In genomic region chr21:33750017-33750416, GRCh38 we compare ENCODE assay signal across 18 cellular contexts.
A peak's percentile ranks its signal among the peaks of the same experiment; 100 is the strongest.
DNase-seq lines count a peak whose midpoint lies in the region; ATAC-seq, FAIRE-seq and TF ChIP-seq lines count a peak whose summit lies in the region.
"Had no signal": no experiment of that assay in that cellular context is flagged by ENCODE, and none has a peak within 500 bp of the region (broad histone marks: within the 10 kb centered on the region; RNA-seq: fewer than 3 reads in every experiment).

No MANE protein-coding gene starts in this region.

- DNase-seq in DMS 273 (lab: John Stamatoyannopoulos, UW; ENCODE audit: unreplicated experiment) (peak; percentile 49), WTC11 (ENCODE audit: low spot score) (no peak), heart right ventricle (peak in 1 of 2 donors; percentile 37), omental fat pad (ENCODE audit: low spot score) (no peak), GM19239 (ENCODE audit: insufficient read length, low spot score) (no peak), urothelium cell line (ENCODE audit: low spot score) (no peak), ovary (no peak)
- DNase-seq: C1 segment of cervical spinal cord, GDM1, Kasumi-1, NCI-H187, NCI-H446 treated with DMSO at 0.1 percent for 48 hours, SK-N-SH had no signal

- H3K9me3 Mint-ChIP-seq in WTC11: peaks cover 20% of the 10 kb centered on the region

- H3K27me3 ChIP-seq in heart right ventricle (no peaks in the 10 kb centered on the region), ovary (no peaks in the 10 kb centered on the region)

- H3K36me3 ChIP-seq in heart right ventricle (peaks cover 0 to 10% (median 0%) of the 10 kb centered on the region in 9 donors), ovary (no peaks in the 10 kb centered on the region)

- WGBS in heart right ventricle, 2 donors: 25 to 40% methylated on average over 4 of the region's 4 CpGs
- WGBS in ovary, 3 donors: 14 to 26% (median 21%) methylated on average over 4 of the region's 4 CpGs

- no peak overlapping the region for H3K4me3 Mint-ChIP-seq in WTC11
- H3K4me3 Mint-ChIP-seq: IgD-negative memory B cell had no signal

- H3K4me1 Mint-ChIP-seq in WTC11: peaks cover 4% of the 10 kb centered on the region; the same call in 1 of the 2 replicates
- H3K4me1 Mint-ChIP-seq: IgD-negative memory B cell had no signal

- FAIRE-seq in GM19239 (lab: Jason Lieb, UNC) (no peak), urothelium cell line (lab: Jason Lieb, UNC) (no peak)
- FAIRE-seq: A549, GM12891, HTR-8/SVneo had no signal

- no peak for TF ChIP-seq EP300 in ovary (IDR thresholded peaks at IDR 0.05)

- 0 out of 2 replicates have a peak overlapping the region, but pooled peaks have one; percentile 22 for H3K27ac Mint-ChIP-seq in WTC11
- H3K27ac Mint-ChIP-seq: IgD-negative memory B cell had no signal

- CTCF ChIA-PET in WTC11 (lab: Charles Lee): no interaction called here

- H3K4me1 ChIP-seq in heart right ventricle: peaks cover 0 to 36% (median 22%) of the 10 kb centered on the region in 9 donors
- H3K4me1 ChIP-seq in ovary (ENCODE audit: insufficient read depth): peaks cover 6% of the 10 kb centered on the region
- H3K4me1 ChIP-seq: A549 had no signal

- intact Hi-C loops in heart right ventricle (cut with DNase I): loop anchor here in 2 of 10 donors (5.0 to 10.0 kb wide), 2 partner anchors 105 to 108 kb away; partner anchors contain the start of genes CRYZL1 (in 2 of the 2) and ITSN1 (in 2 of the 2)
- intact Hi-C loops in ovary (cut with DNase I): no loop called here

- no peak overlapping the region for H3K4me3 ChIP-seq in heart right ventricle
- no peak overlapping the region for H3K4me3 ChIP-seq in ovary
- H3K4me3 ChIP-seq: A549 had no signal

- TF ChIP-seq POLR2A in ovary (IDR thresholded peaks at IDR 0.05): no peak

- H3K27me3 Mint-ChIP-seq in WTC11 (ENCODE audit: low read depth): no peaks in the 10 kb centered on the region

- ATAC-seq in WTC11 (no peak), heart right ventricle (peak in 7 of 8 donors; percentile 49 to 91 (median 72)), omental fat pad (ENCODE audit: low FRiP score) (peak; percentile 37), GM19467 (IDR thresholded peaks at IDR 0.05; ENCODE audit: unreplicated experiment) (no peak)
- ATAC-seq: A549 had no signal

- peaks cover 0 to 20% (median 10%) of the 10 kb centered on the region in 11 donors for H3K9me3 ChIP-seq in heart right ventricle
- no peaks in the 10 kb centered on the region for H3K9me3 ChIP-seq in ovary

- POLR2A ChIA-PET in WTC11 (lab: Charles Lee): no interaction called here

- H3K27ac ChIP-seq in heart right ventricle (peak overlapping the region in 5 of 10 donors; percentile 11 to 48 (median 31)), ovary (no peak overlapping the region)
- H3K27ac ChIP-seq: A549 had no signal

- H3K36me3 Mint-ChIP-seq in WTC11: peaks cover 50% of the 10 kb centered on the region
- H3K36me3 Mint-ChIP-seq: IgD-negative memory B cell had no signal

- TF ChIP-seq CTCF in WTC11 (IDR thresholded peaks at IDR 0.05) (no peak), heart right ventricle (IDR thresholded peaks at IDR 0.05) (no peak), omental fat pad (IDR thresholded peaks at IDR 0.05) (no peak), ovary (IDR thresholded peaks at IDR 0.05) (no peak)

TF ChIP-seq in WTC11, 78 proteins besides CTCF, POLR2A, EP300 and RAD21:
- no peak for TF ChIP-seq NFE2L1 (CRISPR knock-in tag; IDR thresholded peaks at IDR 0.05)
- no peak for TF ChIP-seq ESRRA (CRISPR knock-in tag; IDR thresholded peaks at IDR 0.05; ENCODE audit: borderline replicate concordance)
- TF ChIP-seq, protein P1, sequence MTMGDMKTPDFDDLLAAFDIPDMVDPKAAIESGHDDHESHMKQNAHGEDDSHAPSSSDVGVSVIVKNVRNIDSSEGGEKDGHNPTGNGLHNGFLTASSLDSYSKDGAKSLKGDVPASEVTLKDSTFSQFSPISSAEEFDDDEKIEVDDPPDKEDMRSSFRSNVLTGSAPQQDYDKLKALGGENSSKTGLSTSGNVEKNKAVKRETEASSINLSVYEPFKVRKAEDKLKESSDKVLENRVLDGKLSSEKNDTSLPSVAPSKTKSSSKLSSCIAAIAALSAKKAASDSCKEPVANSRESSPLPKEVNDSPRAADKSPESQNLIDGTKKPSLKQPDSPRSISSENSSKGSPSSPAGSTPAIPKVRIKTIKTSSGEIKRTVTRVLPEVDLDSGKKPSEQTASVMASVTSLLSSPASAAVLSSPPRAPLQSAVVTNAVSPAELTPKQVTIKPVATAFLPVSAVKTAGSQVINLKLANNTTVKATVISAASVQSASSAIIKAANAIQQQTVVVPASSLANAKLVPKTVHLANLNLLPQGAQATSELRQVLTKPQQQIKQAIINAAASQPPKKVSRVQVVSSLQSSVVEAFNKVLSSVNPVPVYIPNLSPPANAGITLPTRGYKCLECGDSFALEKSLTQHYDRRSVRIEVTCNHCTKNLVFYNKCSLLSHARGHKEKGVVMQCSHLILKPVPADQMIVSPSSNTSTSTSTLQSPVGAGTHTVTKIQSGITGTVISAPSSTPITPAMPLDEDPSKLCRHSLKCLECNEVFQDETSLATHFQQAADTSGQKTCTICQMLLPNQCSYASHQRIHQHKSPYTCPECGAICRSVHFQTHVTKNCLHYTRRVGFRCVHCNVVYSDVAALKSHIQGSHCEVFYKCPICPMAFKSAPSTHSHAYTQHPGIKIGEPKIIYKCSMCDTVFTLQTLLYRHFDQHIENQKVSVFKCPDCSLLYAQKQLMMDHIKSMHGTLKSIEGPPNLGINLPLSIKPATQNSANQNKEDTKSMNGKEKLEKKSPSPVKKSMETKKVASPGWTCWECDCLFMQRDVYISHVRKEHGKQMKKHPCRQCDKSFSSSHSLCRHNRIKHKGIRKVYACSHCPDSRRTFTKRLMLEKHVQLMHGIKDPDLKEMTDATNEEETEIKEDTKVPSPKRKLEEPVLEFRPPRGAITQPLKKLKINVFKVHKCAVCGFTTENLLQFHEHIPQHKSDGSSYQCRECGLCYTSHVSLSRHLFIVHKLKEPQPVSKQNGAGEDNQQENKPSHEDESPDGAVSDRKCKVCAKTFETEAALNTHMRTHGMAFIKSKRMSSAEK (CRISPR knock-in tag; IDR thresholded peaks at IDR 0.05; ENCODE audit: borderline replicate concordance): no peak
- no peak for TF ChIP-seq HMGA2 (CRISPR knock-in tag; IDR thresholded peaks at IDR 0.05)

Comparison
In these comparisons a context has a peak if more than half of its experiments do, and no peak if none do; other contexts are left out.
1. ATAC-seq: peak in heart right ventricle (7 of 8) and omental fat pad (single experiment); none in WTC11 (single experiment) and GM19467 (single experiment).